ENCODE assay signal across 18 cellular contexts in genomic region chr15:68309024-68309423, GRCh38.
"Had no signal": no experiment of that assay in that cellular context is flagged by ENCODE, and none has a peak within 500 bp of the region (broad histone marks: within the 10 kb centered on the region; RNA-seq: fewer than 3 reads in every experiment).

No MANE protein-coding gene starts in this region.

- H3K27me3 ChIP-seq: right atrium auricular region, suprapubic skin had no signal

- H3K27ac ChIP-seq: skin epidermis, suprapubic skin had no signal

- DNase-seq: activated CD4-positive, alpha-beta memory T cell treated with anti-CD3 and anti-CD28 coated beads, Interleukin-2, amount 10 ng/mL, durations not matched to agents 7 days and 5 days; activated CD4-positive, alpha-beta T cell treated with anti-CD3 and anti-CD28 coated beads for 1 hour; cortex of kidney; effector memory CD4-positive, alpha-beta T cell; glutamatergic neuron; hypothalamus; nephron progenitor cell; occipital lobe; stimulated activated CD4-positive, alpha-beta T cell treated with anti-CD3 and anti-CD28 coated beads, Interleukin-4, amount 100 ng/mL, for 4 hours; stimulated activated naive CD8-positive, alpha-beta T cell treated with anti-CD3 and anti-CD28 coated beads, Interleukin-15, Interleukin-2, amounts not matched to agents 100 U/mL and 50 U/mL, for 24 hours; T-helper 9 cell had no signal

- H3K9me3 Mint-ChIP-seq: activated CD4-positive, alpha-beta memory T cell treated with anti-CD3 and anti-CD28 coated beads, Interleukin-2, amount 10 ng/mL, durations not matched to agents 7 days and 5 days; activated naive CD4-positive, alpha-beta T cell treated with anti-CD3 and anti-CD28 coated beads, Interleukin-2, amount 10 ng/mL, durations not matched to agents 7 days and 5 days; activated T-cell treated with anti-CD3 and anti-CD28 coated beads, Interleukin-2, amount 50 U/mL, for 24 hours; nephron progenitor cell; T-cell had no signal

- H3K36me3 Mint-ChIP-seq: activated naive CD4-positive, alpha-beta T cell treated with anti-CD3 and anti-CD28 coated beads, Interleukin-2, amount 10 ng/mL, durations not matched to agents 7 days and 5 days; T-cell had no signal

- H3K4me3 ChIP-seq: right atrium auricular region, skin epidermis, suprapubic skin had no signal

- ATAC-seq: stimulated activated naive CD8-positive, alpha-beta T cell treated with anti-CD3 and anti-CD28 coated beads, Interleukin-15, Interleukin-2, amounts not matched to agents 100 U/mL and 50 U/mL, for 24 hours; T-cell had no signal

- H3K27me3 Mint-ChIP-seq: activated T-cell treated with anti-CD3 and anti-CD28 coated beads, Interleukin-2, amount 50 U/mL, for 24 hours; progenitor cell of endocrine pancreas had no signal

- H3K4me3 Mint-ChIP-seq: activated CD4-positive, alpha-beta memory T cell treated with anti-CD3 and anti-CD28 coated beads, Interleukin-2, amount 10 ng/mL, durations not matched to agents 7 days and 5 days; activated naive CD4-positive, alpha-beta T cell treated with anti-CD3 and anti-CD28 coated beads, Interleukin-2, amount 10 ng/mL, durations not matched to agents 7 days and 5 days; activated T-cell treated with anti-CD3 and anti-CD28 coated beads, Interleukin-2, amount 50 U/mL, for 24 hours; nephron progenitor cell; T-cell had no signal

- H3K27ac Mint-ChIP-seq: activated CD4-positive, alpha-beta memory T cell treated with anti-CD3 and anti-CD28 coated beads, Interleukin-2, amount 10 ng/mL, durations not matched to agents 7 days and 5 days; activated naive CD4-positive, alpha-beta T cell treated with anti-CD3 and anti-CD28 coated beads, Interleukin-2, amount 10 ng/mL, durations not matched to agents 7 days and 5 days; activated T-cell treated with anti-CD3 and anti-CD28 coated beads, Interleukin-2, amount 50 U/mL, for 24 hours; nephron progenitor cell; progenitor cell of endocrine pancreas had no signal

- H3K9me3 ChIP-seq: right atrium auricular region, suprapubic skin had no signal

- H3K36me3 ChIP-seq: right atrium auricular region, suprapubic skin had no signal
